ENCODE assay signal across 11 cellular contexts in the genomic region with DNA sequence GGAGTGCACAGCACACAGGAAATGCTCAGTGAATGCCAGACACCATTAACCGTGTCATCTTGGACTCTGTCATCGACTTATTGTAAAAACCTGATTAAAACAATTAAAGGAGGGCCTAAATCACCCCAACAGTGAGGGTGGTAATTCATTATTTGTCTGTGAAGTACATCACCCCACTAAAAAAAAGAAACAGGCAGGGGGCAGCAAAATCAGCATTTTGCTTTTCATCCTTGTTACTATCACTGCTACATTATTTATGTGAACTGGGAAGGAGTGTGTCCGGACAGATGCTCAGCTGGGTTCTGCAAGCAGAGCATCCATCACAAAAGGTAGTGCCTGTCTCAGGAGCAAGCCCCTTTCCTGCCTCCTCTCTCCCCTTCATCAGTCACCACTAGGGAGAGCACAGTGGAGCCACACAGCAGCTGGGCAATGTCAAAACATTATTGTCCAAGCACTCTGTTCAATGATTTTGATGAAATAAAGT.
A peak's percentile ranks its signal among the peaks of the same experiment; 100 is the strongest.
DNase-seq lines count a peak whose midpoint lies in the region; ATAC-seq and TF ChIP-seq lines count a peak whose summit lies in the region.
"Had no signal": no experiment of that assay in that cellular context is flagged by ENCODE, and none has a peak within 500 bp of the region (broad histone marks: within the 10 kb centered on the region; RNA-seq: fewer than 3 reads in every experiment).

No MANE protein-coding gene starts in this region.

- peaks cover 72% of the 10 kb centered on the region for H3K79me2 ChIP-seq in Loucy (ENCODE audit: insufficient read depth, low read length)

- no peaks in the 10 kb centered on the region for H3F3A ChIP-seq in Loucy (ENCODE audit: low read depth)

- H3K4me1 ChIP-seq in Loucy (ENCODE audit: insufficient read depth, low read length, poor library complexity, severe bottlenecking) (peaks cover 14% of the 10 kb centered on the region), endodermal cell (ENCODE audit: control insufficient read depth, insufficient read depth, low read length) (peaks cover 9% of the 10 kb centered on the region)

- no peaks in the 10 kb centered on the region for H3K27me3 Mint-ChIP-seq in endodermal cell (ENCODE audit: insufficient read depth)

- H3K27me3 ChIP-seq in Loucy (ENCODE audit: insufficient read depth, low read length, poor library complexity, severe bottlenecking) (no peaks in the 10 kb centered on the region), endodermal cell (ENCODE audit: control insufficient read depth, insufficient read depth, low read length, poor library complexity, severe bottlenecking) (no peaks in the 10 kb centered on the region)

- H3K27ac ChIP-seq in endodermal cell (ENCODE audit: low read depth, low read length), result peak overlapping the region; percentile 50
- H3K27ac ChIP-seq: SK-N-MC, skin epidermis had no signal

- no peaks in the 10 kb centered on the region for H3K9me2 ChIP-seq in Loucy (replicated peaks; ENCODE audit: low read depth, low read length)

- H3K36me3 ChIP-seq in Loucy (ENCODE audit: insufficient read depth, low read length), result no peaks in the 10 kb centered on the region
- H3K36me3 ChIP-seq in endodermal cell (ENCODE audit: control insufficient read depth, insufficient read depth, low read length), result no peaks in the 10 kb centered on the region

- H3K4me3 Mint-ChIP-seq in endodermal cell, result no peak overlapping the region

- H3K4me3 ChIP-seq in Loucy (ENCODE audit: low read length, poor library complexity, severe bottlenecking) (no peak overlapping the region), endodermal cell (ENCODE audit: low read length) (no peak overlapping the region)
- H3K4me3 ChIP-seq: lung, SK-N-MC, skin epidermis had no signal

- WGBS in endodermal cell (ENCODE audit: insufficient coverage in 1 of 2, insufficient read length in 1 of 2), 2 experiments, result 77 to 84% methylated on average over 3 of the region's 3 CpGs

- ATAC-seq in omental fat pad (ENCODE audit: low FRiP score), result peak; percentile 28
- no peak for ATAC-seq in GM19351 (IDR thresholded peaks at IDR 0.05; ENCODE audit: unreplicated experiment)

- H3K9ac ChIP-seq in Loucy (ENCODE audit: low read depth, low read length, poor library complexity, severe bottlenecking) (no peak overlapping the region), endodermal cell (ENCODE audit: extremely low read depth, low read length, poor library complexity, severe bottlenecking) (no peak overlapping the region)

- peaks cover 3% of the 10 kb centered on the region for H4K20me1 ChIP-seq in Loucy (ENCODE audit: insufficient read depth, low read length, poor library complexity, severe bottlenecking)

- peak; percentile 58 for TF ChIP-seq CTCF in Loucy (conservative IDR thresholded peaks at IDR 0.05; ENCODE audit: low read length)
- peak; percentile 56 for TF ChIP-seq CTCF in endodermal cell (conservative IDR thresholded peaks at IDR 0.05)
- TF ChIP-seq CTCF in omental fat pad (IDR thresholded peaks at IDR 0.05), result no peak

- H3K9me3 Mint-ChIP-seq in endodermal cell, result no peaks in the 10 kb centered on the region

- no peak overlapping the region for H3K27ac Mint-ChIP-seq in endodermal cell

- peaks cover 33% of the 10 kb centered on the region for H3K4me1 Mint-ChIP-seq in endodermal cell

- H3K36me3 Mint-ChIP-seq in endodermal cell (ENCODE audit: low read depth), result peaks cover 9% of the 10 kb centered on the region

- no peak overlapping the region for H3K4me2 ChIP-seq in Loucy (ENCODE audit: low read depth, low read length, poor library complexity, severe bottlenecking)

- H3K9me3 ChIP-seq in Loucy (ENCODE audit: insufficient read depth, low read depth, low read length) (no peaks in the 10 kb centered on the region), endodermal cell (ENCODE audit: control insufficient read depth, low read length) (no peaks in the 10 kb centered on the region)

- no peak overlapping the region for H2AFZ ChIP-seq in Loucy (ENCODE audit: low read length)

- DNase-seq in NCI-H1694 treated with DMSO at 0.1 percent for 48 hours (lab: John Stamatoyannopoulos, UW) (peak; percentile 44), NCI-H1694 (lab: John Stamatoyannopoulos, UW) (no peak), endodermal cell (peak; percentile 62), omental fat pad (ENCODE audit: low spot score) (no peak)
- DNase-seq in activated CD4-positive, CD25-positive, alpha-beta regulatory T cell treated with anti-CD3 and anti-CD28 coated beads, Interleukin-2, amount 50 U/mL, for 72 hours, result no peak
- DNase-seq in activated CD4-positive, alpha-beta T cell treated with anti-CD3 and anti-CD28 coated beads for 48 hours, result no peak

Comparison
In these comparisons a context has a peak if more than half of its experiments do, and no peak if none do; other contexts are left out.
1. DNase-seq: peak in NCI-H1694 treated with DMSO at 0.1 percent for 48 hours (single experiment) and endodermal cell (single experiment); none in NCI-H1694 (single experiment), omental fat pad (single experiment), activated CD4-positive, CD25-positive, alpha-beta regulatory T cell treated with anti-CD3 and anti-CD28 coated beads, Interleukin-2, amount 50 U/mL, for 72 hours (single experiment) and activated CD4-positive, alpha-beta T cell treated with anti-CD3 and anti-CD28 coated beads for 48 hours (single experiment).
2. CTCF ChIP-seq: peak in Loucy (single experiment) and endodermal cell (single experiment); none in omental fat pad (0 of 3).